Comparison of ENCODE assay signal across 8 cellular contexts in the genomic region with DNA sequence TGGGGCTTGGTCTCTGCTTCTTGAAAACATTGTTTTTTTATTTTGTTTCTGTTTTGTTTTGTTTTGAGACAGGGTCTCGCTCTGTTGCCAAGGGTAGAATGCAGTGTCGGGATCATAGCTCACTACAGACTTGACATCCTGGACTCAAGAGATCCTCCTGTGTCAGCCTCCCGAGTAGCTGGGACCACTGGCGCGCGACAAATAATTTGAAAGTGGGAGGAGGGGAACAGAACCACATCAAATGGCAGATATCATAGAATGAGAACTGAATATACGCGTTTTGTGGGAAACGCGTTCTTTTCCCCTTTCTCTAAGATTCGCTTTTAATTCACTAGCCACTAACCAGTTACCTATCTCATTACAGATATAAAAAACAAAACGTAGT. TPM values are rescaled to one million over a fixed set of nuclear protein-coding genes. Genes with fewer than 3 reads are reported as not detected.
A peak's percentile ranks its signal among the peaks of the same experiment; 100 is the strongest.
DNase-seq lines count a peak whose midpoint lies in the region; ATAC-seq and TF ChIP-seq lines count a peak whose summit lies in the region.

No MANE protein-coding gene starts in this region.

- H3F3A ChIP-seq in SK-N-SH (replicated peaks; ENCODE audit: insufficient read depth), result peaks cover 8% of the 10 kb centered on the region

- H3K4me3 ChIP-seq in SK-N-SH (ENCODE audit: low read depth in 2 of 2, low read length in 1 of 2) (peak overlapping the region; percentile 74 to 92), iPS-15b (ENCODE audit: low read depth, low read length) (peak overlapping the region; percentile 80)

- peak overlapping the region; percentile 96 for H2AFZ ChIP-seq in SK-N-SH (ENCODE audit: low read depth)

- H3K36me3 ChIP-seq in SK-N-SH (replicated peaks in 1 of 2; ENCODE audit: control insufficient read depth in 1 of 2, insufficient read depth in 2 of 2, low read length in 1 of 2) (peaks cover 0 to 2% of the 10 kb centered on the region in 2 experiments), iPS-15b (ENCODE audit: control insufficient read depth, insufficient read depth, low read length) (no peaks in the 10 kb centered on the region)

- peak overlapping the region; percentile 97 for H3K27ac Mint-ChIP-seq in activated naive CD4-positive, alpha-beta T cell treated with anti-CD3 and anti-CD28 coated beads, Interleukin-2, amount 50 U/mL, for 24 hours
- H3K27ac Mint-ChIP-seq in stimulated activated naive CD8-positive, alpha-beta T cell treated with anti-CD3 and anti-CD28 coated beads, Interleukin-15, Interleukin-2, amounts not matched to agents 100 ng/mL and 50 ng/mL, for 24 hours, result peak overlapping the region; percentile 94

- peak overlapping the region; percentile 99 for H3K4me3 Mint-ChIP-seq in activated naive CD4-positive, alpha-beta T cell treated with anti-CD3 and anti-CD28 coated beads, Interleukin-2, amount 50 U/mL, for 24 hours
- peak overlapping the region; percentile 92 for H3K4me3 Mint-ChIP-seq in stimulated activated naive CD8-positive, alpha-beta T cell treated with anti-CD3 and anti-CD28 coated beads, Interleukin-15, Interleukin-2, amounts not matched to agents 100 ng/mL and 50 ng/mL, for 24 hours

- H3K9ac ChIP-seq in SK-N-SH (peak overlapping the region; percentile 78; the same call in 1 of the 2 replicates), iPS-15b (ENCODE audit: low read depth, low read length) (no peak overlapping the region)

- TF ChIP-seq CTCF in SK-N-SH (IDR thresholded peaks at IDR 0.05), result no peak

- no peak for TF ChIP-seq EP300 in SK-N-SH (IDR thresholded peaks at IDR 0.05; ENCODE audit: borderline replicate concordance in 1 of 2, low read depth in 1 of 2, low read length in 1 of 2)

- H3K9me2 ChIP-seq in SK-N-SH, result no peaks in the 10 kb centered on the region

- CTCF ChIA-PET in SK-N-SH (lab: Yijun Ruan, JAX), result interaction anchor here (0.6 to 4.7 kb wide), 37 partner anchors 8 to 1093 kb away, joined by 3 to 27 read pairs (median 4); a partner anchor contains a TSS

- POLR2A ChIA-PET in SK-N-SH (lab: Yijun Ruan, JAX), result interaction anchor here (1.2 kb wide), 1 partner anchor 104 kb away, joined by 3 read pairs; a partner anchor contains a TSS

- H3K4me1 ChIP-seq in SK-N-SH (ENCODE audit: control insufficient read depth in 1 of 2, insufficient read depth in 2 of 2, low read depth in 1 of 2, low read length in 1 of 2) (peaks cover 0 to 7% of the 10 kb centered on the region in 2 experiments; a peak in 2 of 4 replicates), iPS-15b (ENCODE audit: control insufficient read depth, insufficient read depth, low read length) (peaks cover 4% of the 10 kb centered on the region)

- peaks cover 40% of the 10 kb centered on the region for H3K79me2 ChIP-seq in SK-N-SH (ENCODE audit: insufficient read depth)

- peak overlapping the region; percentile 89 for H3K4me2 ChIP-seq in SK-N-SH

- H3K27me3 ChIP-seq in SK-N-SH (ENCODE audit: insufficient read depth), result no peaks in the 10 kb centered on the region
- H3K27me3 ChIP-seq in iPS-15b (ENCODE audit: control insufficient read depth, insufficient read depth, low read length), result peaks cover 42% of the 10 kb centered on the region

- WGBS in SK-N-SH (ENCODE audit: low lambda C conversion rate), result 56% methylated on average over 12 of the region's 12 CpGs

- H3K4me1 Mint-ChIP-seq in activated naive CD4-positive, alpha-beta T cell treated with anti-CD3 and anti-CD28 coated beads, Interleukin-2, amount 50 U/mL, for 24 hours, result peaks cover 58% of the 10 kb centered on the region
- peaks cover 46% of the 10 kb centered on the region for H3K4me1 Mint-ChIP-seq in stimulated activated naive CD8-positive, alpha-beta T cell treated with anti-CD3 and anti-CD28 coated beads, Interleukin-15, Interleukin-2, amounts not matched to agents 100 ng/mL and 50 ng/mL, for 24 hours (ENCODE audit: low read depth)

- peaks cover 9% of the 10 kb centered on the region; the same call in 1 of the 2 replicates for H4K20me1 ChIP-seq in SK-N-SH (ENCODE audit: insufficient read depth)

- H3K27ac ChIP-seq in SK-N-SH (ENCODE audit: low read depth in 2 of 2, low read length in 1 of 2), result peak overlapping the region; percentile 76 to 91; a peak in 3 of 4 replicates

- TF ChIP-seq RAD21 in SK-N-SH (IDR thresholded peaks at IDR 0.05; ENCODE audit: low read length), result no peak

- H3K9me3 ChIP-seq in SK-N-SH (no peaks in the 10 kb centered on the region), iPS-15b (ENCODE audit: control insufficient read depth, insufficient read depth, low read length) (no peaks in the 10 kb centered on the region)

- peaks cover 2% of the 10 kb centered on the region for H3K36me3 Mint-ChIP-seq in activated naive CD4-positive, alpha-beta T cell treated with anti-CD3 and anti-CD28 coated beads, Interleukin-2, amount 50 U/mL, for 24 hours
- peaks cover 10% of the 10 kb centered on the region for H3K36me3 Mint-ChIP-seq in stimulated activated naive CD8-positive, alpha-beta T cell treated with anti-CD3 and anti-CD28 coated beads, Interleukin-15, Interleukin-2, amounts not matched to agents 100 ng/mL and 50 ng/mL, for 24 hours (ENCODE audit: low read depth)

- no peaks in the 10 kb centered on the region for H3K27me3 Mint-ChIP-seq in activated naive CD4-positive, alpha-beta T cell treated with anti-CD3 and anti-CD28 coated beads, Interleukin-2, amount 50 U/mL, for 24 hours
- peaks cover 13% of the 10 kb centered on the region for H3K27me3 Mint-ChIP-seq in stimulated activated naive CD8-positive, alpha-beta T cell treated with anti-CD3 and anti-CD28 coated beads, Interleukin-15, Interleukin-2, amounts not matched to agents 100 ng/mL and 50 ng/mL, for 24 hours

- no peak for DNase-seq in SK-N-SH
- no peak for DNase-seq in activated CD8-positive, alpha-beta memory T cell treated with anti-CD3 and anti-CD28 coated beads, Interleukin-2, amount 50 U/mL, for 4 hours
- no peak for DNase-seq in GF-D8 (lab: John Stamatoyannopoulos, UW)

- ATAC-seq in SK-N-SH treated with all-trans-retinoic acid at 6 μM for 48 hours, result no peak
- no peak for ATAC-seq in GM18858 (IDR thresholded peaks at IDR 0.05; ENCODE audit: unreplicated experiment)

- no peaks in the 10 kb centered on the region for H3K9me3 Mint-ChIP-seq in activated naive CD4-positive, alpha-beta T cell treated with anti-CD3 and anti-CD28 coated beads, Interleukin-2, amount 50 U/mL, for 24 hours
- no peaks in the 10 kb centered on the region for H3K9me3 Mint-ChIP-seq in stimulated activated naive CD8-positive, alpha-beta T cell treated with anti-CD3 and anti-CD28 coated beads, Interleukin-15, Interleukin-2, amounts not matched to agents 100 ng/mL and 50 ng/mL, for 24 hours

TF ChIP-seq in SK-N-SH, 30 proteins besides CTCF, POLR2A, EP300 and RAD21 (continues in another document):
- TF ChIP-seq, protein P1, sequence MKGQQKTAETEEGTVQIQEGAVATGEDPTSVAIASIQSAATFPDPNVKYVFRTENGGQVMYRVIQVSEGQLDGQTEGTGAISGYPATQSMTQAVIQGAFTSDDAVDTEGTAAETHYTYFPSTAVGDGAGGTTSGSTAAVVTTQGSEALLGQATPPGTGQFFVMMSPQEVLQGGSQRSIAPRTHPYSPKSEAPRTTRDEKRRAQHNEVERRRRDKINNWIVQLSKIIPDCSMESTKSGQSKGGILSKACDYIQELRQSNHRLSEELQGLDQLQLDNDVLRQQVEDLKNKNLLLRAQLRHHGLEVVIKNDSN (IDR thresholded peaks at IDR 0.05; ENCODE audit: borderline replicate concordance, low read depth), result no peak
- TF ChIP-seq TAF1 (IDR thresholded peaks at IDR 0.05; ENCODE audit: borderline replicate concordance, low read depth, low read length) (no peak), CHD2 (IDR thresholded peaks at IDR 0.05; ENCODE audit: low read length, partially characterized antibody) (no peak)
- TF ChIP-seq, protein P2, sequence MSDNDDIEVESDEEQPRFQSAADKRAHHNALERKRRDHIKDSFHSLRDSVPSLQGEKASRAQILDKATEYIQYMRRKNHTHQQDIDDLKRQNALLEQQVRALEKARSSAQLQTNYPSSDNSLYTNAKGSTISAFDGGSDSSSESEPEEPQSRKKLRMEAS (IDR thresholded peaks at IDR 0.05; ENCODE audit: low read depth), result no peak

TF ChIP-seq in SK-N-SH treated with all-trans-retinoic acid at 6 μM for 48 hours, 23 proteins besides CTCF, POLR2A, EP300 and RAD21:
- TF ChIP-seq, protein P3, sequence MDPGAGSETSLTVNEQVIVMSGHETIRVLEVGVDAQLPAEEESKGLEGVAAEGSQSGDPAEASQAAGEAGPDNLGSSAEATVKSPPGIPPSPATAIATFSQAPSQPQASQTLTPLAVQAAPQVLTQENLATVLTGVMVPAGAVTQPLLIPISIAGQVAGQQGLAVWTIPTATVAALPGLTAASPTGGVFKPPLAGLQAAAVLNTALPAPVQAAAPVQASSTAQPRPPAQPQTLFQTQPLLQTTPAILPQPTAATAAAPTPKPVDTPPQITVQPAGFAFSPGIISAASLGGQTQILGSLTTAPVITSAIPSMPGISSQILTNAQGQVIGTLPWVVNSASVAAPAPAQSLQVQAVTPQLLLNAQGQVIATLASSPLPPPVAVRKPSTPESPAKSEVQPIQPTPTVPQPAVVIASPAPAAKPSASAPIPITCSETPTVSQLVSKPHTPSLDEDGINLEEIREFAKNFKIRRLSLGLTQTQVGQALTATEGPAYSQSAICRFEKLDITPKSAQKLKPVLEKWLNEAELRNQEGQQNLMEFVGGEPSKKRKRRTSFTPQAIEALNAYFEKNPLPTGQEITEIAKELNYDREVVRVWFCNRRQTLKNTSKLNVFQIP (CRISPR knock-in tag; IDR thresholded peaks at IDR 0.05; ENCODE audit: borderline replicate concordance, low read depth), result no peak
- no peak for TF ChIP-seq OSR1 (CRISPR knock-in tag; IDR thresholded peaks at IDR 0.05)
- no peak for TF ChIP-seq ISL1 (CRISPR knock-in tag; IDR thresholded peaks at IDR 0.05)
- no peak for TF ChIP-seq ESRRG (CRISPR knock-in tag; IDR thresholded peaks at IDR 0.05)
- no peak for TF ChIP-seq ZNF565 (CRISPR knock-in tag; conservative IDR thresholded peaks at IDR 0.05; ENCODE audit: low read depth)
- no peak for TF ChIP-seq PPARA (CRISPR knock-in tag; IDR thresholded peaks at IDR 0.05; ENCODE audit: borderline replicate concordance)
TF ChIP-seq in SK-N-SH treated with all-trans-retinoic acid at 6 μM for 48 hours: peak in this region for 0.

RNA-seq across cellular contexts. Expression of a gene that starts 0.6 kb away (rescaled TPM):
- polyA plus RNA-seq in SK-N-SH (2012; rRNA removed), result 5.7 and 6.9 TPM in 2 replicates
- 8.2 and 8.3 TPM in 2 replicates for polyA plus RNA-seq in SK-N-SH (2012; cell fraction: cytosol; rRNA removed)
- polyA plus RNA-seq in SK-N-SH (2012; cell fraction: nucleus; rRNA removed), result 9.0 and 18.3 TPM in 2 replicates

RNA-seq across cellular contexts. Expression of a gene that starts 5.9 kb away (rescaled TPM):
- not detected in 2 replicates for polyA plus RNA-seq in SK-N-SH (2012; rRNA removed)
- under 0.01 TPM in 1 of 2 replicates, not detected in the other for polyA plus RNA-seq in SK-N-SH (2012; cell fraction: cytosol; rRNA removed)
- polyA plus RNA-seq in SK-N-SH (2012; cell fraction: nucleus; rRNA removed), result not detected in 2 replicates
